ENCODE assay signal across 8 cellular contexts in genomic region chr11:82867495-82868082, GRCh38. TPM values are rescaled to one million over a fixed set of nuclear protein-coding genes. Genes with fewer than 3 reads are reported as not detected.
A peak's percentile ranks its signal among the peaks of the same experiment; 100 is the strongest.
DNase-seq lines count a peak whose midpoint lies in the region; ATAC-seq, FAIRE-seq and TF ChIP-seq lines count a peak whose summit lies in the region.

No MANE protein-coding gene starts in this region.

- peak overlapping the region in 2 of 4 donors; percentile 18 to 34 for H3K4me3 ChIP-seq in upper lobe of left lung

- DNase-seq in AG08395 (ENCODE audit: low spot score): peak; percentile 61
- peak; percentile 9 for DNase-seq in GM19239 (ENCODE audit: insufficient read length, low spot score)
- DNase-seq in NCI-H1417 (lab: John Stamatoyannopoulos, UW): peak; percentile 73 to 92 (median 81)
- DNase-seq in SKM-1 (lab: John Stamatoyannopoulos, UW; ENCODE audit: unreplicated experiment): peak; percentile 64
- DNase-seq in activated naive CD4-positive, alpha-beta T cell treated with anti-CD3 and anti-CD28 coated beads, Interleukin-2, amount 50 U/mL, for 72 hours (ENCODE audit: low spot score in 2 of 2): peak in 1 of 2 donors; percentile 82
- DNase-seq in head of caudate nucleus: peak in 39 of 42 donors; percentile 6 to 95 (median 81)
- DNase-seq in posterior cingulate gyrus: peak in 6 of 10 donors; percentile 32 to 79 (median 63)
- peak in 1 of 2 donors; percentile 73 for DNase-seq in upper lobe of left lung

- H3K27me3 ChIP-seq in upper lobe of left lung: no peaks in the 10 kb centered on the region

- intact Hi-C loops in head of caudate nucleus (cut with DNase I): no loop called here
- intact Hi-C loops in posterior cingulate gyrus (cut with DNase I): no loop called here

- no peak for TF ChIP-seq POLR2A in upper lobe of left lung (IDR thresholded peaks at IDR 0.05)

- H3K36me3 Mint-ChIP-seq in activated naive CD4-positive, alpha-beta T cell treated with anti-CD3 and anti-CD28 coated beads, Interleukin-2, amount 50 U/mL, for 72 hours: no peaks in the 10 kb centered on the region

- H3K9me3 Mint-ChIP-seq in activated naive CD4-positive, alpha-beta T cell treated with anti-CD3 and anti-CD28 coated beads, Interleukin-2, amount 50 U/mL, for 72 hours: no peaks in the 10 kb centered on the region

- 13 to 17% methylated on average over 10 of the region's 10 CpGs for WGBS in upper lobe of left lung, 2 donors

- no peaks in the 10 kb centered on the region for H3K9me3 ChIP-seq in upper lobe of left lung

- peak; percentile 68 to 74 for ATAC-seq in activated naive CD4-positive, alpha-beta T cell treated with anti-CD3 and anti-CD28 coated beads, Interleukin-2, amount 50 U/mL, for 72 hours
- peak in 1 of 2 donors; percentile 80 for ATAC-seq in upper lobe of left lung (ENCODE audit: low FRiP score in 2 of 2)

- H3K27ac ChIP-seq in upper lobe of left lung: peak overlapping the region in 2 of 4 donors; percentile 5 to 7

- FAIRE-seq in GM19239 (lab: Jason Lieb, UNC): peak; percentile 85

- TF ChIP-seq CTCF in upper lobe of left lung (IDR thresholded peaks at IDR 0.05): peak; percentile 53 to 73 (median 66)

- peaks cover 11 to 25% (median 22%) of the 10 kb centered on the region in 4 donors for H3K4me1 ChIP-seq in upper lobe of left lung

- H3K36me3 ChIP-seq in upper lobe of left lung: no peaks in the 10 kb centered on the region

- no peak overlapping the region for H3K27ac Mint-ChIP-seq in activated naive CD4-positive, alpha-beta T cell treated with anti-CD3 and anti-CD28 coated beads, Interleukin-2, amount 50 U/mL, for 72 hours

- TF ChIP-seq EP300 in upper lobe of left lung (IDR thresholded peaks at IDR 0.05): no peak

RNA-seq across cellular contexts. Expression of gene PRCP, which starts 32.6 kb away (rescaled TPM):
- 10 to 100 TPM; 27.8 to 30.0 TPM for total RNA-seq in activated naive CD4-positive, alpha-beta T cell treated with anti-CD3 and anti-CD28 coated beads, Interleukin-2, amount 50 U/mL, for 72 hours
- total RNA-seq in upper lobe of left lung: 10 to 100 TPM; 11.5 to 84.5 (median 39.1) TPM

RNA-seq across cellular contexts. Expression of gene DDIAS, which starts 33.9 kb away (rescaled TPM):
- total RNA-seq in activated naive CD4-positive, alpha-beta T cell treated with anti-CD3 and anti-CD28 coated beads, Interleukin-2, amount 50 U/mL, for 72 hours: 10 to 100 TPM; 16.2 to 21.4 TPM
- total RNA-seq in upper lobe of left lung: 1 to 10 TPM in 4 of 6 donors, not detected in 2; 1.3 to 5.6 (median 3.2) TPM
